Comparison of ENCODE assay signal across 8 cellular contexts in the genomic region with DNA sequence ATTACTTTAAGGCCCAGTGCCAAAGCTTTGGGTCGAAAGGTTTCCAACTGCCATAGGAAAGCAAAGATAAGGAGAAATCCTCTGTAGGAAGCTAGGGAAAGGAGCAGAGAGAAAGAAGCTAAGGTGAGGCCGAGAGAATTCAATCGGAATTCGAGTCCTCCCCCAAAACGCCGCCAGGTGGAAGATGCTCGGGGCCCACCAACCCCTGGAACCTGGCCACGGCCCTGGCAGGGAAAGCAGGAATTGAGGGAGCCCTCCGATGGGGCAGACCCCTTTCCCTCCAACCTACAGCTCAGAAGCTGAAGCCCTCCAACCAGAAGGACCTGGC. TPM values are rescaled to one million over a fixed set of nuclear protein-coding genes. Genes with fewer than 3 reads are reported as not detected.
DNase-seq lines count a peak whose midpoint lies in the region; ATAC-seq, FAIRE-seq and TF ChIP-seq lines count a peak whose summit lies in the region.

No MANE protein-coding gene starts in this region.

- intact Hi-C loops in MCF 10A (cut with micrococcal nuclease), result loop anchor here (1.0 kb wide), 1 partner anchor 47 kb away; a partner anchor contains a TSS

- FAIRE-seq in RCC 7860 (lab: Jason Lieb, UNC), result no peak
- FAIRE-seq in urothelium cell line (lab: Jason Lieb, UNC), result no peak

- peak overlapping the region; percentile 63 for H2AFZ ChIP-seq in Loucy (ENCODE audit: low read length)

- H3K9me3 Mint-ChIP-seq in MCF 10A (ENCODE audit: unreplicated experiment) (no peaks in the 10 kb centered on the region), mesothelial cell of epicardium (peaks cover 4% of the 10 kb centered on the region)

- peak overlapping the region; percentile 73 for H3K4me3 Mint-ChIP-seq in MCF 10A (ENCODE audit: unreplicated experiment)
- peak overlapping the region; percentile 79 for H3K4me3 Mint-ChIP-seq in mesothelial cell of epicardium

- H3K9ac ChIP-seq in Loucy (ENCODE audit: low read depth, low read length, poor library complexity, severe bottlenecking), result peak overlapping the region; percentile 90

- H3K4me1 ChIP-seq in Loucy (ENCODE audit: insufficient read depth, low read length, poor library complexity, severe bottlenecking), result peaks cover 52% of the 10 kb centered on the region

- H3K9me2 ChIP-seq in Loucy (replicated peaks; ENCODE audit: low read depth, low read length), result no peaks in the 10 kb centered on the region

- POLR2A ChIA-PET in MCF 10A (lab: Yijun Ruan, JAX), result interaction anchor here (0.6 to 6.8 kb wide), 22 partner anchors 9 to 1675 kb away, joined by 3 to 100 read pairs (median 6); a partner anchor contains a TSS

- H3K27me3 Mint-ChIP-seq in MCF 10A (ENCODE audit: insufficient read depth, unreplicated experiment) (no peaks in the 10 kb centered on the region), mesothelial cell of epicardium (ENCODE audit: low read depth) (no peaks in the 10 kb centered on the region)

- DNase-seq in MCF 10A (ENCODE audit: unreplicated experiment) (no peak), mesothelial cell of epicardium (ENCODE audit: low spot score in 2 of 2, unreplicated experiment in 2 of 2) (no peak), RCC 7860 (ENCODE audit: low spot score) (no peak), urothelium cell line (ENCODE audit: low spot score) (no peak)

- BruUV-seq in MCF 10A (replicated peaks; lab: Mats Ljungman, UMichigan), result TSS peak; percentile 39

- H3K36me3 ChIP-seq in Loucy (ENCODE audit: insufficient read depth, low read length), result no peaks in the 10 kb centered on the region

- H4K20me1 ChIP-seq in Loucy (ENCODE audit: insufficient read depth, low read length, poor library complexity, severe bottlenecking), result peaks cover 34% of the 10 kb centered on the region

- peak; percentile 25; the same call in 1 of the 2 replicates for TF ChIP-seq CTCF in Loucy (conservative IDR thresholded peaks at IDR 0.05; ENCODE audit: low read length)
- TF ChIP-seq CTCF in MCF 10A (IDR thresholded peaks at IDR 0.05; ENCODE audit: unreplicated experiment), result peak; percentile 5
- no peak for TF ChIP-seq CTCF in mesothelial cell of epicardium (IDR thresholded peaks at IDR 0.05; ENCODE audit: unreplicated experiment)

- H3K9me3 ChIP-seq in Loucy (ENCODE audit: insufficient read depth, low read depth, low read length), result no peaks in the 10 kb centered on the region

- H3K79me2 ChIP-seq in Loucy (ENCODE audit: insufficient read depth, low read length), result peaks cover 51% of the 10 kb centered on the region

- H3K27ac Mint-ChIP-seq in MCF 10A (ENCODE audit: low read depth, unreplicated experiment) (peak overlapping the region; percentile 78), mesothelial cell of epicardium (peak overlapping the region; percentile 88)

- H3K4me3 ChIP-seq in Loucy (ENCODE audit: low read length, poor library complexity, severe bottlenecking), result peak overlapping the region; percentile 88

- CTCF ChIA-PET in MCF 10A (lab: Yijun Ruan, JAX), result interaction anchor here (0.6 to 2.8 kb wide), 12 partner anchors 22 to 1192 kb away, joined by 3 to 20 read pairs (median 4); a partner anchor contains a TSS

- H3K27me3 ChIP-seq in Loucy (ENCODE audit: insufficient read depth, low read length, poor library complexity, severe bottlenecking), result no peaks in the 10 kb centered on the region

- H3F3A ChIP-seq in Loucy (ENCODE audit: low read depth), result no peaks in the 10 kb centered on the region; the same call in 1 of the 2 replicates

- H3K4me1 Mint-ChIP-seq in MCF 10A (ENCODE audit: insufficient read depth, unreplicated experiment), result peaks cover 33% of the 10 kb centered on the region
- peaks cover 51% of the 10 kb centered on the region for H3K4me1 Mint-ChIP-seq in mesothelial cell of epicardium

- H3K4me2 ChIP-seq in Loucy (ENCODE audit: low read depth, low read length, poor library complexity, severe bottlenecking), result peak overlapping the region; percentile 93

- ATAC-seq in GM19455 (IDR thresholded peaks at IDR 0.05; ENCODE audit: unreplicated experiment), result peak; percentile 35
- ATAC-seq in HG03139 (IDR thresholded peaks at IDR 0.05; ENCODE audit: unreplicated experiment), result no peak
- ATAC-seq in HG02678 (IDR thresholded peaks at IDR 0.05; ENCODE audit: unreplicated experiment), result no peak

- peaks cover 11% of the 10 kb centered on the region for H3K36me3 Mint-ChIP-seq in MCF 10A (ENCODE audit: insufficient read depth, unreplicated experiment)
- H3K36me3 Mint-ChIP-seq in mesothelial cell of epicardium, result peaks cover 16% of the 10 kb centered on the region

RNA-seq across cellular contexts. Expression of a gene that starts 0.5 kb away (rescaled TPM):
- 53.3 and 65.0 TPM in 2 replicates for total RNA-seq in MCF 10A (2022)
- 56.1 to 56.5 TPM (median 56.1 TPM) in 3 replicates for total RNA-seq in mesothelial cell of epicardium

RNA-seq across cellular contexts. Expression of a gene that starts 21.4 kb away (rescaled TPM):
- total RNA-seq in MCF 10A (2022) (17.5 and 22.3 TPM in 2 replicates), mesothelial cell of epicardium (15.4 to 17.1 TPM (median 16.8 TPM) in 3 replicates)

RNA-seq across cellular contexts. Expression of a gene that starts 47.1 kb away (rescaled TPM):
- total RNA-seq in MCF 10A (2022), result 217 and 228 TPM in 2 replicates
- total RNA-seq in mesothelial cell of epicardium, result 95.8 to 101 TPM (median 97.6 TPM) in 3 replicates
